2 cellular contexts compared by ENCODE assay signal in genomic region chr3:50239649-50240048, GRCh38.
TF ChIP-seq lines count a peak whose summit lies in the region.

No MANE protein-coding gene starts in this region.

TF ChIP-seq in H1, 55 proteins besides CTCF, POLR2A, EP300 and RAD21:
- TF ChIP-seq CHD2 (IDR thresholded peaks at IDR 0.05; ENCODE audit: low read length) (no peak), POU5F1 (IDR thresholded peaks at IDR 0.05; ENCODE audit: low read depth, low read length) (no peak), E2F6 (IDR thresholded peaks at IDR 0.05) (no peak), BACH1 (IDR thresholded peaks at IDR 0.05; ENCODE audit: low read length) (no peak), POLR2AphosphoS5 (IDR thresholded peaks at IDR 0.05; ENCODE audit: low read depth, low read length) (no peak), BCL11A (IDR thresholded peaks at IDR 0.05; ENCODE audit: low read depth in 2 of 2, low read length in 2 of 2) (no peak), SP4 (IDR thresholded peaks at IDR 0.05; ENCODE audit: low read length) (no peak), SRF (IDR thresholded peaks at IDR 0.05; ENCODE audit: low read depth, low read length) (no peak), SAP30 (IDR thresholded peaks at IDR 0.05; ENCODE audit: insufficient read depth, insufficient replicate concordance, low read length) (no peak), ATF2 (IDR thresholded peaks at IDR 0.05; ENCODE audit: low read length) (no peak)

TF ChIP-seq in HEK293T, 16 proteins besides CTCF, POLR2A, EP300 and RAD21:
- TF ChIP-seq FOXA1 (IDR thresholded peaks at IDR 0.05) (no peak), ZNF384 (IDR thresholded peaks at IDR 0.05) (no peak), FOXK2 (IDR thresholded peaks at IDR 0.05) (no peak), L3MBTL2 (conservative IDR thresholded peaks at IDR 0.05) (no peak), ELF4 (IDR thresholded peaks at IDR 0.05) (no peak), FOXM1 (IDR thresholded peaks at IDR 0.05; ENCODE audit: borderline replicate concordance) (no peak), BHLHE40 (IDR thresholded peaks at IDR 0.05; ENCODE audit: borderline replicate concordance) (no peak), SP1 (IDR thresholded peaks at IDR 0.05) (no peak), HDGF (IDR thresholded peaks at IDR 0.05; ENCODE audit: borderline replicate concordance) (no peak), CTBP1 (IDR thresholded peaks at IDR 0.05; ENCODE audit: borderline replicate concordance) (no peak), SUZ12 (IDR thresholded peaks at IDR 0.05) (no peak), TARDBP (IDR thresholded peaks at IDR 0.05) (no peak), ARNT (IDR thresholded peaks at IDR 0.05) (no peak), LEF1 (IDR thresholded peaks at IDR 0.05; ENCODE audit: borderline replicate concordance) (no peak), NFRKB (IDR thresholded peaks at IDR 0.05) (no peak), PKNOX1 (IDR thresholded peaks at IDR 0.05) (no peak)
TF ChIP-seq in HEK293T: peak in this region for 0.
